8 cellular contexts compared by ENCODE assay signal in the genomic region with DNA sequence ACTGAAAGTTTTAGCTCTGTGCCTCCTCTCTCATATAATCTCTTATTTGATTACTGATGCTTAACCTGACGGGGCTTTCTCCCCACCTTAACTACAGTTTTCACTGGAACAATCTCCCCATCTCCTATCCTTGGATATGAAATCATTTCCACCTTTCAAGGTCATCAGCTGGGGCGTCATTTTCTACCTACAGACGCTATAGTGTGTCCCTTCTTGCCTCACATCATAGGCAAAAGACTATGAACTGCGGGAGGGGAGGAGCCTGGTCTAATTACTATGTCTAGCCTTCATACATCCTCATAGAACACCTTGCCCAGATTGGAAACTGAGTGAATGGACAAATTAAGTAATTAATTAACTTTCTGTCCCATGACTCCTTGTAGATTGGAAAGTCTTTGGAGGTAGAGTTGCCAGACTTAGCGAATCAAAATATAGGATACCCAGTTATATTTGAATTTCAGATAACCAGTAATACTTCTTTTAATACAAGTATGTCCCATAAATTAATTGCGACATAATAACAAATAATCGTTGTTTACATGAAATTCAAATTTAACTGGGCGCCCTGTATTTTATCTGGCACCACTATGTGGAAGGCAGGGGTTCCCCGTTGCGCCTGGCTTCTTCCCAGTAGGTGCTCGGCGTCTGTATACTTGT. TPM values are rescaled to one million over a fixed set of nuclear protein-coding genes. Genes with fewer than 3 reads are reported as not detected.
A peak's percentile ranks its signal among the peaks of the same experiment; 100 is the strongest.
DNase-seq lines count a peak whose midpoint lies in the region; ATAC-seq and TF ChIP-seq lines count a peak whose summit lies in the region.

No MANE protein-coding gene starts in this region.

- TF ChIP-seq CTCF in WI38 (IDR thresholded peaks at IDR 0.05; ENCODE audit: low read depth, low read length) (no peak), heart right ventricle (IDR thresholded peaks at IDR 0.05) (no peak)

- intact Hi-C loops in heart right ventricle (cut with DNase I), result no loop called here

- ATAC-seq in GM18867 (IDR thresholded peaks at IDR 0.05; ENCODE audit: unreplicated experiment) (peak; percentile 40), HG02885 (IDR thresholded peaks at IDR 0.05; ENCODE audit: poor library complexity, unreplicated experiment) (peak; percentile 51), heart right ventricle (peak in 7 of 8 donors; percentile 41 to 82 (median 72))

- no peak for DNase-seq in heart right ventricle
- DNase-seq in HEK293T (ENCODE audit: extremely low spot score), result no peak
- no peak for DNase-seq in activated effector memory CD4-positive, alpha-beta T cell treated with anti-CD3 and anti-CD28 coated beads, Interleukin-2, amount 50 U/mL, for 16 hours
- no peak for DNase-seq in medulla oblongata (ENCODE audit: extremely low spot score)

- H3K4me3 ChIP-seq in WI38 (ENCODE audit: low read depth, low read length) (peak overlapping the region; percentile 71), heart right ventricle (peak overlapping the region; percentile 33 to 92 (median 74)), skeletal muscle tissue (ENCODE audit: low read length in 3 of 3) (peak overlapping the region; percentile 70 to 86 (median 82))

- H3K36me3 ChIP-seq in heart right ventricle (no peaks in the 10 kb centered on the region), skeletal muscle tissue (ENCODE audit: control insufficient read depth in 3 of 3, insufficient read depth in 3 of 3, low read length in 3 of 3) (no peaks in the 10 kb centered on the region)

- POLR2A ChIA-PET in HEK293T (lab: Yijun Ruan, JAX), result interaction anchor here (0.6 to 1.0 kb wide), 4 partner anchors 9 to 24 kb away, joined by 3 to 7 read pairs (median 4); no protein-coding TSS in a partner anchor

- peak overlapping the region; percentile 60 to 93 (median 88) for H3K27ac ChIP-seq in heart right ventricle
- peak overlapping the region; percentile 89 for H3K27ac ChIP-seq in skeletal muscle tissue (ENCODE audit: low read depth, low read length)

- H3K27me3 ChIP-seq in heart right ventricle, result peaks cover 0 to 78% (median 0%) of the 10 kb centered on the region in 7 donors
- H3K27me3 ChIP-seq in skeletal muscle tissue (ENCODE audit: control insufficient read depth in 3 of 3, insufficient read depth in 3 of 3, low read length in 3 of 3), result no peaks in the 10 kb centered on the region

- 9 to 10% methylated on average over 12 of the region's 12 CpGs for WGBS in heart right ventricle, 2 donors

- H3K9ac ChIP-seq in skeletal muscle tissue (ENCODE audit: low read depth in 1 of 3, low read length in 3 of 3), result peak overlapping the region; percentile 74 to 82 (median 80)

- H3K4me1 ChIP-seq in heart right ventricle (peaks cover 4 to 29% (median 12%) of the 10 kb centered on the region in 9 donors), skeletal muscle tissue (ENCODE audit: control insufficient read depth in 3 of 3, insufficient read depth in 3 of 3, low read length in 3 of 3) (peaks cover 5 to 9% (median 9%) of the 10 kb centered on the region in 3 donors)

- H3K9me3 ChIP-seq in heart right ventricle, result no peaks in the 10 kb centered on the region
- no peaks in the 10 kb centered on the region for H3K9me3 ChIP-seq in skeletal muscle tissue (ENCODE audit: control insufficient read depth in 3 of 3, low read length in 3 of 3)

- CTCF ChIA-PET in HEK293T (lab: Yijun Ruan, JAX), result interaction anchor here (0.6 kb wide), 1 partner anchor 685 kb away, joined by 3 read pairs; no protein-coding TSS in a partner anchor

TF ChIP-seq in HEK293T, 16 proteins besides CTCF, POLR2A, EP300 and RAD21:
- TF ChIP-seq ZNF384 (IDR thresholded peaks at IDR 0.05) (no peak), CTBP1 (IDR thresholded peaks at IDR 0.05; ENCODE audit: borderline replicate concordance) (no peak), FOXM1 (IDR thresholded peaks at IDR 0.05; ENCODE audit: borderline replicate concordance) (no peak), HDGF (IDR thresholded peaks at IDR 0.05; ENCODE audit: borderline replicate concordance) (no peak), LEF1 (IDR thresholded peaks at IDR 0.05; ENCODE audit: borderline replicate concordance) (no peak), SUZ12 (IDR thresholded peaks at IDR 0.05) (no peak), NFRKB (IDR thresholded peaks at IDR 0.05) (no peak), ARNT (IDR thresholded peaks at IDR 0.05) (no peak), L3MBTL2 (conservative IDR thresholded peaks at IDR 0.05) (no peak), ELF4 (IDR thresholded peaks at IDR 0.05) (no peak), BHLHE40 (IDR thresholded peaks at IDR 0.05; ENCODE audit: borderline replicate concordance) (no peak), FOXK2 (IDR thresholded peaks at IDR 0.05) (no peak)
TF ChIP-seq in HEK293T: peak in this region for 0.

RNA-seq across cellular contexts. Expression of gene ATP6AP2, which starts 0.8 kb away (rescaled TPM):
- total RNA-seq in heart right ventricle (10 to 100 TPM; 31.9 to 62.1 (median 46.8) TPM), skeletal muscle tissue (48.5 TPM)
- 10 to 100 TPM; 28.0 to 48.2 TPM for polyA plus RNA-seq in heart right ventricle

RNA-seq across cellular contexts. Expression of gene MPC1L, which starts 43.2 kb away (rescaled TPM):
- total RNA-seq in heart right ventricle (not detected), skeletal muscle tissue (not detected)
- polyA plus RNA-seq in heart right ventricle, result not detected
